ENCODE assay signal across 9 cellular contexts in genomic region chr19:29524912-29525870, GRCh38. TPM values are rescaled to one million over a fixed set of nuclear protein-coding genes. Genes with fewer than 3 reads are reported as not detected.
DNase-seq lines count a peak whose midpoint lies in the region; TF ChIP-seq lines count a peak whose summit lies in the region.
"Had no signal": no experiment of that assay in that cellular context is flagged by ENCODE, and none has a peak within 500 bp of the region (broad histone marks: within the 10 kb centered on the region; RNA-seq: fewer than 3 reads in every experiment).

No MANE protein-coding gene starts in this region.

- no peaks in the 10 kb centered on the region for H3K9me3 Mint-ChIP-seq in endothelial cell (ENCODE audit: unreplicated experiment)

- H4K20me1 ChIP-seq in osteoblast (ENCODE audit: insufficient read depth, low read length): no peaks in the 10 kb centered on the region

- H3K9me3 ChIP-seq in osteoblast (ENCODE audit: low read depth, low read length): no peaks in the 10 kb centered on the region

- no peak overlapping the region for H3K4me3 Mint-ChIP-seq in endothelial cell (ENCODE audit: unreplicated experiment)

- no peak overlapping the region for H3K27ac ChIP-seq in osteoblast (ENCODE audit: low read depth, low read length)
- H3K27ac ChIP-seq: HL-60 had no signal

- H3K36me3 Mint-ChIP-seq in endothelial cell (ENCODE audit: low read depth, unreplicated experiment): peaks cover 3% of the 10 kb centered on the region

- H3K36me3 ChIP-seq in osteoblast (ENCODE audit: insufficient read depth, low read length): no peaks in the 10 kb centered on the region

- no peak overlapping the region for H3K27ac Mint-ChIP-seq in endothelial cell (ENCODE audit: unreplicated experiment)

- TF ChIP-seq CTCF in GM20000 (IDR thresholded peaks at IDR 0.05; ENCODE audit: extremely low read depth, missing control alignments): no peak
- TF ChIP-seq CTCF in endothelial cell (IDR thresholded peaks at IDR 0.05; ENCODE audit: unreplicated experiment): no peak
- no peak for TF ChIP-seq CTCF in osteoblast (IDR thresholded peaks at IDR 0.05; ENCODE audit: extremely low read depth, low read depth, low read length)

- H3K27me3 Mint-ChIP-seq in endothelial cell (ENCODE audit: unreplicated experiment): peaks cover 22% of the 10 kb centered on the region

- H3K4me1 Mint-ChIP-seq in endothelial cell (ENCODE audit: unreplicated experiment): peaks cover 12% of the 10 kb centered on the region

- H3K4me3 ChIP-seq in osteoblast (ENCODE audit: insufficient read depth, low read length): no peak overlapping the region

- no peaks in the 10 kb centered on the region for H3K79me2 ChIP-seq in osteoblast (ENCODE audit: insufficient read depth, low read length)

- no peak overlapping the region for H3K4me2 ChIP-seq in osteoblast (ENCODE audit: insufficient read depth, low read length)

- H3K4me1 ChIP-seq in osteoblast (ENCODE audit: insufficient read depth, low read length): no peaks in the 10 kb centered on the region

- peak; percentile 45 for DNase-seq in GM20000 (ENCODE audit: low spot score)
- peak; percentile 27 for DNase-seq in NCI-H2171 treated with DMSO at 0.1 percent for 48 hours (lab: John Stamatoyannopoulos, UW)
- DNase-seq in endothelial cell (ENCODE audit: low spot score): peak; percentile 17
- peak; percentile 89 for DNase-seq in osteoblast (ENCODE audit: insufficient read length, low spot score, missing footprints)
- DNase-seq in NCI-H2107 treated with DMSO at 0.1 percent for 48 hours (lab: John Stamatoyannopoulos, UW; ENCODE audit: unreplicated experiment): no peak
- DNase-seq in LoVo (ENCODE audit: low spot score): no peak
- DNase-seq in cerebellar nuclear complex (lab: John Stamatoyannopoulos, UW): no peak

- H2AFZ ChIP-seq in osteoblast (ENCODE audit: low read length): no peak overlapping the region

- peaks cover 43% of the 10 kb centered on the region for H3K27me3 ChIP-seq in osteoblast (ENCODE audit: insufficient read depth, low read length)

RNA-seq across cellular contexts. Expression of gene VSTM2B, which starts 0.6 kb away (rescaled TPM):
- total RNA-seq in endothelial cell (ENCODE audit: unreplicated experiment) (0.18 TPM), osteoblast (not detected in 2 replicates)
- total RNA-seq: astrocyte had no signal

Comparison
In these comparisons a context has a peak if more than half of its experiments do, and no peak if none do; other contexts are left out.
1. DNase-seq: peak in GM20000 (single experiment), NCI-H2171 treated with DMSO at 0.1 percent for 48 hours (single experiment), endothelial cell (single experiment) and osteoblast (single experiment); none in NCI-H2107 treated with DMSO at 0.1 percent for 48 hours (single experiment), LoVo (single experiment) and cerebellar nuclear complex (0 of 2).